9 cellular contexts compared by ENCODE assay signal in the genomic region with DNA sequence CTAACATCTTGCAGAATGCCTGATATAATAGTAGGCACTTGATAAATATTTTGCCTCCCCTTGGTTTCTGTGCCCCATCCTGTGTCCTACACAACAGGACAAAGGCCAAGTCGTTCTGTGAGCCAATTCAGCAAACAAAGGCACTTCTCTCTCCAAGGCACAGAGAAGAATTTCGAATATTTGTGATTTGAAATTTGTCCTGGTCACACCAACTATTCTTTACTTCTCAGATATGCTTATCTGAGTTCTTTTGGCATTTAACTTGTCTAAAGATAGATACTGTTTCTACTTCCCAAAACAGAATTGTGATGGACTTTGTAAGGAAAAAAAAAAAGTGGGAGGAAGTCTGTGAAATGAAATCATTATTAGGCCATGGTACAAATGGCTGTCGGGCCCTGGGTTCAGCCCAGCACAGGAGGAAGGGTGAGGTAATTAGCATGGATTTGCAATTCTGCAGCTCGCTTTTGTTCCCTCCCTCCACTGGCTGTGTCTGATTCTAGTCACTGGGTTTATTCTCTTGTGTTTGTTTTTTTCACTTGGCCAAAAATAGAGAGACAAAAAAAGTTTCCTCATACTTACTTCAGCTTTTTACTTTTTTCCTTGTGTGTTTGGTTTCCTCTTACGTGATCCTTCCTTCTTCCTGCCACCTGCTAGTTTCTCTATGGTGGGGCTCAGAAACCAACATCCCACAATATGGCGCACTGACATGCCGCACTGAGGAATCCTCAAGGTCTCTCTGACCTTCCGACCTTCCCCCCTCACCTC.
DNase-seq lines count a peak whose midpoint lies in the region; ATAC-seq, FAIRE-seq and TF ChIP-seq lines count a peak whose summit lies in the region.
"Had no signal": no experiment of that assay in that cellular context is flagged by ENCODE, and none has a peak within 500 bp of the region (broad histone marks: within the 10 kb centered on the region; RNA-seq: fewer than 3 reads in every experiment).

No MANE protein-coding gene starts in this region.

- no peaks in the 10 kb centered on the region for H4K20me1 ChIP-seq in SU-DHL-6 (ENCODE audit: low read depth, low read length)

- H3K9ac ChIP-seq in SU-DHL-6 (ENCODE audit: low read length): no peak overlapping the region

- H3F3A ChIP-seq in SU-DHL-6 (ENCODE audit: insufficient read depth): peaks cover 7% of the 10 kb centered on the region

- H3K79me2 ChIP-seq in SU-DHL-6 (ENCODE audit: insufficient read depth, low read length): no peaks in the 10 kb centered on the region

- peak; percentile 53 for DNase-seq in iPS DF 4.7 (ENCODE audit: extremely low read depth, low spot score)
- peak in 38 of 49 donors; percentile 6 to 75 (median 48) for DNase-seq in substantia nigra (lab: John Stamatoyannopoulos, UW)
- no peak for DNase-seq in CD4-positive, alpha-beta T cell
- DNase-seq in D721Med (ENCODE audit: insufficient read length, low spot score): no peak
- no peak for DNase-seq in HT-29 (ENCODE audit: low spot score)
- DNase-seq in activated naive CD4-positive, alpha-beta T cell treated with anti-CD3 and anti-CD28 coated beads, Interleukin-2, amount 50 U/mL, for 72 hours (ENCODE audit: low spot score in 2 of 2): no peak
- DNase-seq: NCI-H1694 treated with DMSO at 0.1 percent for 48 hours had no signal

- H3K36me3 Mint-ChIP-seq in CD4-positive, alpha-beta T cell (ENCODE audit: low read depth): no peaks in the 10 kb centered on the region
- peaks cover 0 to 9% of the 10 kb centered on the region in 2 donors for H3K36me3 Mint-ChIP-seq in activated naive CD4-positive, alpha-beta T cell treated with anti-CD3 and anti-CD28 coated beads, Interleukin-2, amount 50 U/mL, for 72 hours

- no peaks in the 10 kb centered on the region for H3K4me1 Mint-ChIP-seq in CD4-positive, alpha-beta T cell (ENCODE audit: low read depth)

- H3K9me3 ChIP-seq in SU-DHL-6 (ENCODE audit: insufficient read depth, low read length): no peaks in the 10 kb centered on the region
- no peaks in the 10 kb centered on the region for H3K9me3 ChIP-seq in CD4-positive, alpha-beta T cell (ENCODE audit: control insufficient read depth, low read length)

- no peak overlapping the region for H3K27ac Mint-ChIP-seq in CD4-positive, alpha-beta T cell
- peak overlapping the region in 1 of 2 donors; percentile 75 for H3K27ac Mint-ChIP-seq in activated naive CD4-positive, alpha-beta T cell treated with anti-CD3 and anti-CD28 coated beads, Interleukin-2, amount 50 U/mL, for 72 hours

- H3K27me3 ChIP-seq in SU-DHL-6 (ENCODE audit: low read length): no peaks in the 10 kb centered on the region
- H3K27me3 ChIP-seq in CD4-positive, alpha-beta T cell (ENCODE audit: control insufficient read depth, insufficient read depth, low read length): no peaks in the 10 kb centered on the region

- no peaks in the 10 kb centered on the region for H3K9me2 ChIP-seq in SU-DHL-6 (replicated peaks; ENCODE audit: insufficient read depth, low read length)

- TF ChIP-seq CTCF in SU-DHL-6 (IDR thresholded peaks at IDR 0.05; ENCODE audit: insufficient read depth, low read length, poor library complexity, severe bottlenecking): no peak
- no peak for TF ChIP-seq CTCF in CD4-positive, alpha-beta T cell (IDR thresholded peaks at IDR 0.05)
- TF ChIP-seq CTCF in D721Med (IDR thresholded peaks at IDR 0.05; ENCODE audit: insufficient read depth, missing control alignments): no peak

- intact Hi-C loops in CD4-positive, alpha-beta T cell (cut with DNase I, micrococcal nuclease): no loop called here

- H3K4me2 ChIP-seq in SU-DHL-6 (ENCODE audit: low read depth, low read length, poor library complexity, severe bottlenecking): peak overlapping the region; percentile 26

- H2AFZ ChIP-seq in SU-DHL-6 (ENCODE audit: low read depth, low read length, severe bottlenecking): peak overlapping the region; percentile 43

- H3K9me3 Mint-ChIP-seq in CD4-positive, alpha-beta T cell: peaks cover 3% of the 10 kb centered on the region
- peaks cover 0 to 14% of the 10 kb centered on the region in 2 donors for H3K9me3 Mint-ChIP-seq in activated naive CD4-positive, alpha-beta T cell treated with anti-CD3 and anti-CD28 coated beads, Interleukin-2, amount 50 U/mL, for 72 hours

- CTCF ChIA-PET in CD4-positive, alpha-beta T cell (lab: Charles Lee): interaction anchor here (1.0 kb wide), 1 partner anchor 30 kb away, joined by 3 read pairs; no protein-coding TSS in a partner anchor

- ATAC-seq in GM21723 (IDR thresholded peaks at IDR 0.05; ENCODE audit: unreplicated experiment): peak; percentile 64
- no peak for ATAC-seq in CD4-positive, alpha-beta T cell (ENCODE audit: poor library complexity)
- no peak for ATAC-seq in activated naive CD4-positive, alpha-beta T cell treated with anti-CD3 and anti-CD28 coated beads, Interleukin-2, amount 50 U/mL, for 72 hours

- no peaks in the 10 kb centered on the region for H3K27me3 Mint-ChIP-seq in CD4-positive, alpha-beta T cell

- H3K4me3 ChIP-seq in SU-DHL-6 (ENCODE audit: insufficient read depth, low read length, poor library complexity, severe bottlenecking): peak overlapping the region; percentile 15

- no peak for FAIRE-seq in D721Med (lab: Jason Lieb, UNC)

- H3K4me3 Mint-ChIP-seq in CD4-positive, alpha-beta T cell: no peak overlapping the region

- POLR2A ChIA-PET in CD4-positive, alpha-beta T cell (lab: Charles Lee): no interaction called here

- no peaks in the 10 kb centered on the region for H3K36me3 ChIP-seq in SU-DHL-6 (ENCODE audit: low read length)

- peak overlapping the region; percentile 14; the same call in 1 of the 2 replicates for H3K27ac ChIP-seq in SU-DHL-6 (ENCODE audit: low read depth, low read length)
- peak overlapping the region; percentile 84 for H3K27ac ChIP-seq in substantia nigra (ENCODE audit: low read depth, low read length, poor library complexity, severe bottlenecking)
- H3K27ac ChIP-seq in CD4-positive, alpha-beta T cell (ENCODE audit: low read depth, low read length): no peak overlapping the region

Comparison
In these comparisons a context has a peak if more than half of its experiments do, and no peak if none do; other contexts are left out.
1. DNase-seq: peak in iPS DF 4.7 (single experiment) and substantia nigra (38 of 49); none in CD4-positive, alpha-beta T cell (0 of 10), D721Med (single experiment), HT-29 (single experiment) and activated naive CD4-positive, alpha-beta T cell treated with anti-CD3 and anti-CD28 coated beads, Interleukin-2, amount 50 U/mL, for 72 hours (0 of 2).